ENCODE assay signal across 13 cellular contexts in the genomic region with DNA sequence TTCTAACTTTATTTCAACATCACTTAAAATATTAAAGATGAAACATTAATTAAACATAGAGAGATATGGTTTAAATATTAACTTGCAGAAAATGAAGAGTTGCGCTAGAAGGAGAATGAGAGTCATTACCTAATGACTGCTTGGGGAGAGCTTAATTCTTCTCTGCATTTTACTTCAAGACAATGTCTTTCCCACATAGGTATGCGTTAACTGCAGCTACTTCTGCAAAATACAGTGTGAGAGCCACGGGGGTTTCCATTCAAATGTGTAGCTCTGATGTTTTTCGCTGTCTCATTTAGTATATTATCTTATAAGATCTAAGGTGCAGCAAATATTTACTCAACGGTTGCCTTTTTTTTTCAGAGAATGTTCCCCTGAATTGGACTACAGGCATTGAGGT.
DNase-seq lines count a peak whose midpoint lies in the region; ATAC-seq and TF ChIP-seq lines count a peak whose summit lies in the region.
"Had no signal": no experiment of that assay in that cellular context is flagged by ENCODE, and none has a peak within 500 bp of the region (broad histone marks: within the 10 kb centered on the region; RNA-seq: fewer than 3 reads in every experiment).

No MANE protein-coding gene starts in this region.

- CTCF ChIA-PET in PC-3 (lab: Charles Lee), result no interaction called here

- no peak overlapping the region for H3K27ac Mint-ChIP-seq in neural progenitor cell
- H3K27ac Mint-ChIP-seq: B cell; CD4-positive, alpha-beta T cell; H9 had no signal

- DNase-seq in H7, result peak; percentile 38
- DNase-seq in NCI-H69 (lab: John Stamatoyannopoulos, UW), result peak; percentile 11
- no peak for DNase-seq in PC-3
- DNase-seq in neural progenitor cell (ENCODE audit: low spot score), result peak; percentile 21
- no peak for DNase-seq in NCI-H226
- DNase-seq: C1 segment of cervical spinal cord; Calu3; CD4-positive, alpha-beta T cell; DMS 273 treated with DMSO at 0.1 percent for 48 hours; H9 had no signal

- H2AFZ ChIP-seq in PC-3 (ENCODE audit: low read length), result 0 out of 2 replicates have a peak overlapping the region, but pooled peaks have one; percentile 28
- no peak overlapping the region for H2AFZ ChIP-seq in neural progenitor cell (replicated peaks)

- peaks cover 2% of the 10 kb centered on the region for H3K27me3 Mint-ChIP-seq in neural progenitor cell (ENCODE audit: insufficient read depth, low read depth)
- H3K27me3 Mint-ChIP-seq: B cell had no signal

- no peaks in the 10 kb centered on the region for H3F3A ChIP-seq in PC-3 (ENCODE audit: low read length, unreplicated experiment)
- no peaks in the 10 kb centered on the region for H3F3A ChIP-seq in neural progenitor cell (ENCODE audit: low read depth)

- H3K9me2 ChIP-seq in PC-3 (replicated peaks; ENCODE audit: low read length), result no peaks in the 10 kb centered on the region

- ATAC-seq in PC-3, result no peak
- ATAC-seq in HG02642 (IDR thresholded peaks at IDR 0.05; ENCODE audit: poor library complexity, unreplicated experiment), result no peak
- ATAC-seq in HG03439 (IDR thresholded peaks at IDR 0.05; ENCODE audit: unreplicated experiment), result no peak

- H3K27me3 ChIP-seq in H7 (ENCODE audit: control insufficient read depth, insufficient read depth, low read length), result no peaks in the 10 kb centered on the region
- no peaks in the 10 kb centered on the region for H3K27me3 ChIP-seq in PC-3 (ENCODE audit: low read length)
- no peaks in the 10 kb centered on the region for H3K27me3 ChIP-seq in neural progenitor cell

- POLR2A ChIA-PET in PC-3 (lab: Charles Lee; ENCODE audit: unreplicated experiment), result no interaction called here

- TF ChIP-seq CTCF in PC-3 (conservative IDR thresholded peaks at IDR 0.05; ENCODE audit: low read depth, low read length) (no peak), neural progenitor cell (IDR thresholded peaks at IDR 0.05) (no peak)

- no peak overlapping the region for H3K9ac ChIP-seq in PC-3 (ENCODE audit: low read length)
- H3K9ac ChIP-seq in neural progenitor cell, result no peak overlapping the region

- H3K4me3 ChIP-seq in H7 (ENCODE audit: insufficient read depth, low read depth, low read length), result no peak overlapping the region
- H3K4me3 ChIP-seq in PC-3 (ENCODE audit: low read length), result no peak overlapping the region
- H3K4me3 ChIP-seq in neural progenitor cell, result no peak overlapping the region

- no peaks in the 10 kb centered on the region for H3K36me3 Mint-ChIP-seq in neural progenitor cell

- H3K9me3 Mint-ChIP-seq in neural progenitor cell, result peaks cover 2% of the 10 kb centered on the region
- H3K9me3 Mint-ChIP-seq: CD4-positive, alpha-beta T cell; H9 had no signal

- BruUV-seq in PC-3 (replicated peaks; lab: Mats Ljungman, UMichigan), result no TSS peak

- H3K4me3 Mint-ChIP-seq in neural progenitor cell, result no peak overlapping the region
- H3K4me3 Mint-ChIP-seq: B cell; CD4-positive, alpha-beta T cell; H9 had no signal

- H3K79me2 ChIP-seq in PC-3 (ENCODE audit: low read length) (no peaks in the 10 kb centered on the region), neural progenitor cell (ENCODE audit: low read depth) (no peaks in the 10 kb centered on the region)

- H3K4me1 Mint-ChIP-seq in neural progenitor cell, result no peaks in the 10 kb centered on the region
- H3K4me1 Mint-ChIP-seq: B cell had no signal

- no peak overlapping the region for H3K27ac ChIP-seq in PC-3 (ENCODE audit: low read length)
- no peak overlapping the region for H3K27ac ChIP-seq in neural progenitor cell

- H3K9me3 ChIP-seq in PC-3 (ENCODE audit: low read length) (no peaks in the 10 kb centered on the region), neural progenitor cell (ENCODE audit: low read depth) (no peaks in the 10 kb centered on the region)

- no peaks in the 10 kb centered on the region for H3K4me1 ChIP-seq in PC-3 (ENCODE audit: insufficient read depth, low read length)
- no peaks in the 10 kb centered on the region for H3K4me1 ChIP-seq in neural progenitor cell

- H3K4me2 ChIP-seq in PC-3 (ENCODE audit: low read length), result 0 out of 2 replicates have a peak overlapping the region, but pooled peaks have one; percentile 20
- H3K4me2 ChIP-seq in neural progenitor cell, result no peak overlapping the region

- intact Hi-C loops in PC-3 (cut with micrococcal nuclease), result no loop called here

- H4K20me1 ChIP-seq in PC-3 (ENCODE audit: low read length) (no peaks in the 10 kb centered on the region), neural progenitor cell (ENCODE audit: low read depth) (no peaks in the 10 kb centered on the region)

- H3K36me3 ChIP-seq in H7 (replicated peaks; ENCODE audit: control insufficient read depth, insufficient read depth, low read length), result no peaks in the 10 kb centered on the region
- H3K36me3 ChIP-seq in PC-3 (ENCODE audit: low read depth, low read length), result no peaks in the 10 kb centered on the region
- H3K36me3 ChIP-seq in neural progenitor cell, result no peaks in the 10 kb centered on the region

Comparison
In these comparisons a context has a peak if more than half of its experiments do, and no peak if none do; other contexts are left out.
1. DNase-seq: peak in H7 (single experiment), NCI-H69 (single experiment) and neural progenitor cell (single experiment); none in PC-3 (single experiment) and NCI-H226 (single experiment).